ENCODE assay signal across 2 cellular contexts in genomic region chrX:50157545-50158125, GRCh38.
TF ChIP-seq lines count a peak whose summit lies in the region.

No MANE protein-coding gene starts in this region.

TF ChIP-seq in K562, 482 proteins besides CTCF, POLR2A, EP300 and RAD21:
- TF ChIP-seq CCNT2 (IDR thresholded peaks at IDR 0.05; ENCODE audit: borderline replicate concordance, extremely low read depth, insufficient read length, low read depth, low read length) (no peak), NFIC (IDR thresholded peaks at IDR 0.05) (peak; percentile 75), ZNF121 (CRISPR knock-in tag; conservative IDR thresholded peaks at IDR 0.05) (peak; percentile 65), JUND (IDR thresholded peaks at IDR 0.05; ENCODE audit: borderline replicate concordance, low read depth, low read length) (peak; percentile 59), JUND (tag; IDR thresholded peaks at IDR 0.05; ENCODE audit: borderline replicate concordance, low read depth, low read length) (peak; percentile 45; the same call in 1 of the 3 replicates), FOSL1 (tag; conservative IDR thresholded peaks at IDR 0.05) (0 out of 2 replicates have a peak, but pooled peaks have one; percentile 15)

TF ChIP-seq in GM12891, 5 proteins besides CTCF, POLR2A, EP300 and RAD21:
- TF ChIP-seq PAX5 (IDR thresholded peaks at IDR 0.05; ENCODE audit: insufficient read depth, low read length, severe bottlenecking) (no peak), TAF1 (IDR thresholded peaks at IDR 0.05; ENCODE audit: low read depth, low read length) (no peak), SPI1 (IDR thresholded peaks at IDR 0.05; ENCODE audit: low read depth, low read length) (no peak), POLR2AphosphoS5 (IDR thresholded peaks at IDR 0.05; ENCODE audit: low read depth, low read length) (no peak), POU2F2 (IDR thresholded peaks at IDR 0.05; ENCODE audit: low read depth, low read length) (no peak)
